In the genomic region with DNA sequence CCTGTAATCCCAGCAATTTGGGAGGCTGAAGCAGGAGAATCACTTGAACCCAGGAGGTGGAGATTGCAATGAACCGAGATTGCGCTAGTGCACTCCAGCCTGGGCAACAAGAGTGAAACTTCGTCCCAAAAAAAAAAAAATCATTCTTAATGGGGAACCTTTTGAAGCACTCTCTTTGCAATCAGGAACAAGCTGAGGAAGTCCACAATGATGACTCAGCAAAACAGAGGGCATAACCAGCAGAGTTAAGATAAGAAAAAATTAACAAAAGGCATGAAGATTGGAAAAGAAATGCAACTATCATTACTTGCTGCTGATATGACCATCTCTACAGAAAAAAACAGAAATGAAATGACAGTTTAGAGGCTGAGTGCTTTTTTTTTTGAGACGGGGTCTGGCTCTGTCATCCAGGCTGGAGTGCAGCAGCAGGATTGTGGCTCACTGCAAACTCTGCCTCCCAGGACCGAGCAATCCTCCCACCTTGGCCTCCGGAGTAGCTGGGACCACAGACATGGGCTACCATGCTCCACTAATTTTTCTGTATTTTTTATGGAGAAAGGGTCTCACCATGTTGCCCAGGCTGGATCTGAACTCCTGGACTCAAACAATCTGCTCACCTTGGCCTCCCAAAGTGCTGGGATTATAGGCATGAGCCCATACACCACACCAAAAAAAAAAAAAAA, we compare ENCODE assay signal across 1 cellular context.
TF ChIP-seq lines count a peak whose summit lies in the region.

No MANE protein-coding gene starts in this region.

TF ChIP-seq in K562, 482 proteins besides CTCF, POLR2A, EP300 and RAD21 (continued from another document and continues in another):
- TF ChIP-seq DMBX1 (CRISPR knock-in tag; IDR thresholded peaks at IDR 0.05; ENCODE audit: borderline replicate concordance) (no peak), JUNB (CRISPR knock-in tag; conservative IDR thresholded peaks at IDR 0.05) (no peak), ZNF695 (CRISPR knock-in tag; IDR thresholded peaks at IDR 0.05) (no peak), ZNF121 (CRISPR knock-in tag; conservative IDR thresholded peaks at IDR 0.05) (no peak), HMBOX1 (IDR thresholded peaks at IDR 0.05) (peak; percentile 81), PHF21A (IDR thresholded peaks at IDR 0.05; ENCODE audit: borderline replicate concordance, low read depth) (no peak), HCFC1 (IDR thresholded peaks at IDR 0.05; ENCODE audit: low read depth, low read length) (no peak), ELF2 (CRISPR knock-in tag; IDR thresholded peaks at IDR 0.05) (no peak), MTF1 (CRISPR knock-in tag; IDR thresholded peaks at IDR 0.05; ENCODE audit: borderline replicate concordance) (no peak), ZKSCAN8 (CRISPR knock-in tag; IDR thresholded peaks at IDR 0.05) (no peak), SNAPC5 (CRISPR knock-in tag; IDR thresholded peaks at IDR 0.05) (no peak), CUX1 (CRISPR knock-in tag; IDR thresholded peaks at IDR 0.05) (no peak), PHTF2 (CRISPR knock-in tag; IDR thresholded peaks at IDR 0.05) (no peak), MED1 (CRISPR knock-in tag; IDR thresholded peaks at IDR 0.05; ENCODE audit: borderline replicate concordance) (no peak), KAT2B (IDR thresholded peaks at IDR 0.05; ENCODE audit: low read depth, low read length) (no peak), CBX1 (IDR thresholded peaks at IDR 0.05; ENCODE audit: low read depth) (no peak), SMARCE1 (IDR thresholded peaks at IDR 0.05) (peak; percentile 90), NCOR1 (IDR thresholded peaks at IDR 0.05) (peak; percentile 63), RBM34 (IDR thresholded peaks at IDR 0.05; ENCODE audit: borderline replicate concordance, insufficient read depth, low read length) (no peak), ZNF140 (CRISPR knock-in tag; IDR thresholded peaks at IDR 0.05) (no peak), ZNF444 (CRISPR knock-in tag; IDR thresholded peaks at IDR 0.05) (no peak)
- TF ChIP-seq, protein P1, sequence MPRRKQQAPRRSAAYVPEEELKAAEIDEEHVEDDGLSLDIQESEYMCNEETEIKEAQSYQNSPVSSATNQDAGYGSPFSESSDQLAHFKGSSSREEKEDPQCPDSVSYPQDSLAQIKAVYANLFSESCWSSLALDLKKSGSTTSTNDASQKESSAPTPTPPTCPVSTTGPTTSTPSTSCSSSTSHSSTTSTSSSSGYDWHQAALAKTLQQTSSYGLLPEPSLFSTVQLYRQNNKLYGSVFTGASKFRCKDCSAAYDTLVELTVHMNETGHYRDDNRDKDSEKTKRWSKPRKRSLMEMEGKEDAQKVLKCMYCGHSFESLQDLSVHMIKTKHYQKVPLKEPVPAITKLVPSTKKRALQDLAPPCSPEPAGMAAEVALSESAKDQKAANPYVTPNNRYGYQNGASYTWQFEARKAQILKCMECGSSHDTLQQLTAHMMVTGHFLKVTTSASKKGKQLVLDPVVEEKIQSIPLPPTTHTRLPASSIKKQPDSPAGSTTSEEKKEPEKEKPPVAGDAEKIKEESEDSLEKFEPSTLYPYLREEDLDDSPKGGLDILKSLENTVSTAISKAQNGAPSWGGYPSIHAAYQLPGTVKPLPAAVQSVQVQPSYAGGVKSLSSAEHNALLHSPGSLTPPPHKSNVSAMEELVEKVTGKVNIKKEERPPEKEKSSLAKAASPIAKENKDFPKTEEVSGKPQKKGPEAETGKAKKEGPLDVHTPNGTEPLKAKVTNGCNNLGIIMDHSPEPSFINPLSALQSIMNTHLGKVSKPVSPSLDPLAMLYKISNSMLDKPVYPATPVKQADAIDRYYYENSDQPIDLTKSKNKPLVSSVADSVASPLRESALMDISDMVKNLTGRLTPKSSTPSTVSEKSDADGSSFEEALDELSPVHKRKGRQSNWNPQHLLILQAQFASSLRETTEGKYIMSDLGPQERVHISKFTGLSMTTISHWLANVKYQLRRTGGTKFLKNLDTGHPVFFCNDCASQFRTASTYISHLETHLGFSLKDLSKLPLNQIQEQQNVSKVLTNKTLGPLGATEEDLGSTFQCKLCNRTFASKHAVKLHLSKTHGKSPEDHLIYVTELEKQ (CRISPR knock-in tag; IDR thresholded peaks at IDR 0.05), result no peak
- TF ChIP-seq, protein P2, sequence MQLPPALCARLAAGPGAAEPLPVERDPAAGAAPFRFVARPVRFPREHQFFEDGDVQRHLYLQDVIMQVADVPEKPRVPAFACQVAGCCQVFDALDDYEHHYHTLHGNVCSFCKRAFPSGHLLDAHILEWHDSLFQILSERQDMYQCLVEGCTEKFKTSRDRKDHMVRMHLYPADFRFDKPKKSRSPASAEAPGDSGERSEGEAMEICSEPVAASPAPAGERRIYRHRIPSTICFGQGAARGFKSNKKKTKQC (CRISPR knock-in tag; IDR thresholded peaks at IDR 0.05), result no peak
- TF ChIP-seq, protein P3, sequence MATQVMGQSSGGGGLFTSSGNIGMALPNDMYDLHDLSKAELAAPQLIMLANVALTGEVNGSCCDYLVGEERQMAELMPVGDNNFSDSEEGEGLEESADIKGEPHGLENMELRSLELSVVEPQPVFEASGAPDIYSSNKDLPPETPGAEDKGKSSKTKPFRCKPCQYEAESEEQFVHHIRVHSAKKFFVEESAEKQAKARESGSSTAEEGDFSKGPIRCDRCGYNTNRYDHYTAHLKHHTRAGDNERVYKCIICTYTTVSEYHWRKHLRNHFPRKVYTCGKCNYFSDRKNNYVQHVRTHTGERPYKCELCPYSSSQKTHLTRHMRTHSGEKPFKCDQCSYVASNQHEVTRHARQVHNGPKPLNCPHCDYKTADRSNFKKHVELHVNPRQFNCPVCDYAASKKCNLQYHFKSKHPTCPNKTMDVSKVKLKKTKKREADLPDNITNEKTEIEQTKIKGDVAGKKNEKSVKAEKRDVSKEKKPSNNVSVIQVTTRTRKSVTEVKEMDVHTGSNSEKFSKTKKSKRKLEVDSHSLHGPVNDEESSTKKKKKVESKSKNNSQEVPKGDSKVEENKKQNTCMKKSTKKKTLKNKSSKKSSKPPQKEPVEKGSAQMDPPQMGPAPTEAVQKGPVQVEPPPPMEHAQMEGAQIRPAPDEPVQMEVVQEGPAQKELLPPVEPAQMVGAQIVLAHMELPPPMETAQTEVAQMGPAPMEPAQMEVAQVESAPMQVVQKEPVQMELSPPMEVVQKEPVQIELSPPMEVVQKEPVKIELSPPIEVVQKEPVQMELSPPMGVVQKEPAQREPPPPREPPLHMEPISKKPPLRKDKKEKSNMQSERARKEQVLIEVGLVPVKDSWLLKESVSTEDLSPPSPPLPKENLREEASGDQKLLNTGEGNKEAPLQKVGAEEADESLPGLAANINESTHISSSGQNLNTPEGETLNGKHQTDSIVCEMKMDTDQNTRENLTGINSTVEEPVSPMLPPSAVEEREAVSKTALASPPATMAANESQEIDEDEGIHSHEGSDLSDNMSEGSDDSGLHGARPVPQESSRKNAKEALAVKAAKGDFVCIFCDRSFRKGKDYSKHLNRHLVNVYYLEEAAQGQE (CRISPR knock-in tag; IDR thresholded peaks at IDR 0.05; ENCODE audit: low read depth), result no peak
- TF ChIP-seq, protein P4, sequence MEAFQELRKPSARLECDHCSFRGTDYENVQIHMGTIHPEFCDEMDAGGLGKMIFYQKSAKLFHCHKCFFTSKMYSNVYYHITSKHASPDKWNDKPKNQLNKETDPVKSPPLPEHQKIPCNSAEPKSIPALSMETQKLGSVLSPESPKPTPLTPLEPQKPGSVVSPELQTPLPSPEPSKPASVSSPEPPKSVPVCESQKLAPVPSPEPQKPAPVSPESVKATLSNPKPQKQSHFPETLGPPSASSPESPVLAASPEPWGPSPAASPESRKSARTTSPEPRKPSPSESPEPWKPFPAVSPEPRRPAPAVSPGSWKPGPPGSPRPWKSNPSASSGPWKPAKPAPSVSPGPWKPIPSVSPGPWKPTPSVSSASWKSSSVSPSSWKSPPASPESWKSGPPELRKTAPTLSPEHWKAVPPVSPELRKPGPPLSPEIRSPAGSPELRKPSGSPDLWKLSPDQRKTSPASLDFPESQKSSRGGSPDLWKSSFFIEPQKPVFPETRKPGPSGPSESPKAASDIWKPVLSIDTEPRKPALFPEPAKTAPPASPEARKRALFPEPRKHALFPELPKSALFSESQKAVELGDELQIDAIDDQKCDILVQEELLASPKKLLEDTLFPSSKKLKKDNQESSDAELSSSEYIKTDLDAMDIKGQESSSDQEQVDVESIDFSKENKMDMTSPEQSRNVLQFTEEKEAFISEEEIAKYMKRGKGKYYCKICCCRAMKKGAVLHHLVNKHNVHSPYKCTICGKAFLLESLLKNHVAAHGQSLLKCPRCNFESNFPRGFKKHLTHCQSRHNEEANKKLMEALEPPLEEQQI (IDR thresholded peaks at IDR 0.05), result 0 out of 2 replicates have a peak, but pooled peaks have one; percentile 34
- TF ChIP-seq, protein P5, sequence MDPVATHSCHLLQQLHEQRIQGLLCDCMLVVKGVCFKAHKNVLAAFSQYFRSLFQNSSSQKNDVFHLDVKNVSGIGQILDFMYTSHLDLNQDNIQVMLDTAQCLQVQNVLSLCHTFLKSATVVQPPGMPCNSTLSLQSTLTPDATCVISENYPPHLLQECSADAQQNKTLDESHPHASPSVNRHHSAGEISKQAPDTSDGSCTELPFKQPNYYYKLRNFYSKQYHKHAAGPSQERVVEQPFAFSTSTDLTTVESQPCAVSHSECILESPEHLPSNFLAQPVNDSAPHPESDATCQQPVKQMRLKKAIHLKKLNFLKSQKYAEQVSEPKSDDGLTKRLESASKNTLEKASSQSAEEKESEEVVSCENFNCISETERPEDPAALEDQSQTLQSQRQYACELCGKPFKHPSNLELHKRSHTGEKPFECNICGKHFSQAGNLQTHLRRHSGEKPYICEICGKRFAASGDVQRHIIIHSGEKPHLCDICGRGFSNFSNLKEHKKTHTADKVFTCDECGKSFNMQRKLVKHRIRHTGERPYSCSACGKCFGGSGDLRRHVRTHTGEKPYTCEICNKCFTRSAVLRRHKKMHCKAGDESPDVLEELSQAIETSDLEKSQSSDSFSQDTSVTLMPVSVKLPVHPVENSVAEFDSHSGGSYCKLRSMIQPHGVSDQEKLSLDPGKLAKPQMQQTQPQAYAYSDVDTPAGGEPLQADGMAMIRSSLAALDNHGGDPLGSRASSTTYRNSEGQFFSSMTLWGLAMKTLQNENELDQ (CRISPR knock-in tag; IDR thresholded peaks at IDR 0.05; ENCODE audit: borderline replicate concordance), result no peak
